ENCODE assay signal across 19 cellular contexts in genomic region chr2:101037161-101037755, GRCh38.
"Had no signal": no experiment of that assay in that cellular context is flagged by ENCODE, and none has a peak within 500 bp of the region (broad histone marks: within the 10 kb centered on the region; RNA-seq: fewer than 3 reads in every experiment).

No MANE protein-coding gene starts in this region.

- H3K36me3 Mint-ChIP-seq: activated naive CD4-positive, alpha-beta T cell treated with anti-CD3 and anti-CD28 coated beads, Interleukin-2, amount 10 ng/mL, durations not matched to agents 7 days and 5 days had no signal

- H3K4me3 Mint-ChIP-seq: activated naive CD4-positive, alpha-beta T cell treated with anti-CD3 and anti-CD28 coated beads, Interleukin-2, amount 10 ng/mL, durations not matched to agents 7 days and 5 days; activated T-cell treated with anti-CD3 and anti-CD28 coated beads, Interleukin-2, amount 50 U/mL, for 4 hours; naive thymus-derived CD4-positive, alpha-beta T cell; stimulated activated memory B cell treated with anti-CD40 and anti-IgM and Interleukin-4, amounts not matched to agents 10 μg/mL and 1 μg/mL and 100 μg/mL, for 72 hours had no signal

- H3K9me2 ChIP-seq: SK-N-SH had no signal

- H2AFZ ChIP-seq: hepatocyte, parathyroid adenoma had no signal

- H3K9ac ChIP-seq: parathyroid adenoma, SK-N-SH had no signal

- H3K27ac Mint-ChIP-seq: activated naive CD4-positive, alpha-beta T cell treated with anti-CD3 and anti-CD28 coated beads, Interleukin-2, amount 10 ng/mL, durations not matched to agents 7 days and 5 days; stimulated activated memory B cell treated with anti-CD40 and anti-IgM and Interleukin-4, amounts not matched to agents 10 μg/mL and 1 μg/mL and 100 μg/mL, for 72 hours had no signal

- H3K9me3 Mint-ChIP-seq: activated naive CD4-positive, alpha-beta T cell treated with anti-CD3 and anti-CD28 coated beads, Interleukin-2, amount 10 ng/mL, durations not matched to agents 7 days and 5 days; activated T-cell treated with anti-CD3 and anti-CD28 coated beads, Interleukin-2, amount 50 U/mL, for 4 hours; naive thymus-derived CD4-positive, alpha-beta T cell; stimulated activated memory B cell treated with anti-CD40 and anti-IgM and Interleukin-4, amounts not matched to agents 10 μg/mL and 1 μg/mL and 100 μg/mL, for 72 hours had no signal

- H3K27me3 ChIP-seq: hepatocyte, left lung, testis, upper lobe of left lung had no signal

- H3K4me3 ChIP-seq: hepatocyte, left lung, lung, smooth muscle cell, testis, upper lobe of left lung had no signal

- H3K4me1 Mint-ChIP-seq: activated naive CD4-positive, alpha-beta T cell treated with anti-CD3 and anti-CD28 coated beads, Interleukin-2, amount 10 ng/mL, durations not matched to agents 7 days and 5 days had no signal

- H3K27ac ChIP-seq: hepatocyte, left lung, parathyroid adenoma, testis, upper lobe of left lung had no signal

- H3K79me2 ChIP-seq: hepatocyte, parathyroid adenoma had no signal

- H3K4me1 ChIP-seq: parathyroid adenoma, testis had no signal

- ATAC-seq: activated T-cell treated with anti-CD3 and anti-CD28 coated beads, Interleukin-2, amount 50 U/mL, for 4 hours; naive thymus-derived CD4-positive, alpha-beta T cell; stimulated activated memory B cell treated with anti-CD40 and anti-IgM and Interleukin-4, amounts not matched to agents 10 μg/mL and 1 μg/mL and 100 μg/mL, for 72 hours had no signal

- DNase-seq: activated CD4-positive, alpha-beta T cell treated with anti-CD3 and anti-CD28 coated beads, Interleukin-2, amount 50 U/mL, for 1 hour; activated CD4-positive, CD25-positive, alpha-beta regulatory T cell treated with anti-CD3 and anti-CD28 coated beads, Interleukin-2, amount 50 U/mL, for 72 hours; activated CD8-positive, alpha-beta memory T cell treated with anti-CD3 and anti-CD28 coated beads, Interleukin-2, amount 50 U/mL, for 48 hours; activated effector memory CD4-positive, alpha-beta T cell treated with anti-CD3 and anti-CD28 coated beads, Interleukin-2, amount 50 U/mL, for 16 hours; activated naive CD4-positive, alpha-beta T cell treated with anti-CD3 and anti-CD28 coated beads, Interleukin-2, amount 10 ng/mL, durations not matched to agents 7 days and 5 days; activated T-cell treated with anti-CD3 and anti-CD28 coated beads, Interleukin-2, amount 50 U/mL, for 4 hours; amygdala; cortex of kidney; left lung; naive thymus-derived CD4-positive, alpha-beta T cell; stimulated activated CD4-positive, alpha-beta T cell treated with anti-CD3 and anti-CD28 coated beads, Interleukin-15, amount 100 ng/mL, for 24 hours; testis had no signal

- H3K9me3 ChIP-seq: left lung, SK-N-SH, testis, upper lobe of left lung had no signal

- H3K4me2 ChIP-seq: hepatocyte, SK-N-SH, smooth muscle cell had no signal
